ENCODE assay signal across 26 cellular contexts in genomic region chr4:176795441-176795840, GRCh38. TPM values are rescaled to one million over a fixed set of nuclear protein-coding genes. Genes with fewer than 3 reads are reported as not detected.
"Had no signal": no experiment of that assay in that cellular context is flagged by ENCODE, and none has a peak within 500 bp of the region (broad histone marks: within the 10 kb centered on the region; RNA-seq: fewer than 3 reads in every experiment).

No MANE protein-coding gene starts in this region.

- H3K4me1 ChIP-seq: neural progenitor cell, prostate gland had no signal

- H3K9me3 ChIP-seq: esophagus squamous epithelium, mucosa of descending colon, prostate gland, right atrium auricular region, stomach, tibial artery had no signal

- H3K4me3 Mint-ChIP-seq: mesothelial cell of epicardium; natural killer cell treated with Interleukin-12 subunit alpha and Interleukin-12 subunit beta and Interleukin-15 and Interleukin-18, amount 100 ng/mL, for 72 hours; neural progenitor cell; type B pancreatic cell had no signal

- ATAC-seq: left lobe of liver; mucosa of descending colon; natural killer cell treated with Interleukin-12 subunit alpha and Interleukin-12 subunit beta and Interleukin-15 and Interleukin-18, amount 100 ng/mL, for 72 hours; sciatic nerve had no signal

- H3K4me3 ChIP-seq: coronary artery, esophagus squamous epithelium, lung, mucosa of descending colon, neural progenitor cell, prostate gland, right atrium auricular region, smooth muscle cell, stomach, tibial artery had no signal

- H2AFZ ChIP-seq: neural progenitor cell had no signal

- H3K27ac ChIP-seq: coronary artery, esophagus squamous epithelium, neural progenitor cell, prostate gland, right atrium auricular region, stomach, tibial artery had no signal

- H3K36me3 ChIP-seq: esophagus squamous epithelium, neural progenitor cell, prostate gland, right atrium auricular region, stomach, tibial artery had no signal

- DNase-seq: dermis blood vessel endothelial cell; effector memory CD4-positive, alpha-beta T cell; erythroblast; esophagus squamous epithelium; kidney; mesenchymal stem cell; mucosa of descending colon; naive B cell; stimulated activated CD4-positive, alpha-beta T cell treated with anti-CD3 and anti-CD28 coated beads, Interleukin-12 subunit alpha, Interleukin-12 subunit beta, amount 100 ng/mL, for 4 hours; stimulated activated CD4-positive, alpha-beta T cell treated with anti-CD3 and anti-CD28 coated beads, Interleukin-1b, Interleukin-23, amount 100 ng/mL, for 48 hours; stimulated activated CD4-positive, alpha-beta T cell treated with anti-CD3 and anti-CD28 coated beads, Interleukin-4, amount 100 ng/mL, for 1 hour; stimulated activated CD8-positive, alpha-beta memory T cell treated with anti-CD3 and anti-CD28 coated beads, Interleukin-4, amount 100 ng/mL, for 48 hours; stimulated activated naive CD4-positive, alpha-beta T cell; stomach; tibial artery had no signal

- H3K36me3 Mint-ChIP-seq: mesothelial cell of epicardium, naive B cell, neural progenitor cell, type B pancreatic cell had no signal

- H3K27ac Mint-ChIP-seq: mesothelial cell of epicardium; natural killer cell treated with Interleukin-12 subunit alpha and Interleukin-12 subunit beta and Interleukin-15 and Interleukin-18, amount 100 ng/mL, for 72 hours; neural progenitor cell; type B pancreatic cell had no signal

- H3K27me3 ChIP-seq: right atrium auricular region, tibial artery had no signal

- H3K4me2 ChIP-seq: neural progenitor cell had no signal

- H3K9ac ChIP-seq: neural progenitor cell had no signal

RNA-seq across cellular contexts. Expression of gene VEGFC, which starts 2.7 kb away (rescaled TPM):
- total RNA-seq: natural killer cell treated with Interleukin-12 subunit alpha and Interleukin-12 subunit beta and Interleukin-15 and Interleukin-18, amount 100 ng/mL, for 72 hours had no signal
